1 cellular context compared by ENCODE assay signal in genomic region chrX:6614516-6614915, GRCh38.
TF ChIP-seq lines count a peak whose summit lies in the region.

No MANE protein-coding gene starts in this region.

TF ChIP-seq in H1, 55 proteins besides CTCF, POLR2A, EP300 and RAD21 (continued from another document):
- TF ChIP-seq, protein P1, sequence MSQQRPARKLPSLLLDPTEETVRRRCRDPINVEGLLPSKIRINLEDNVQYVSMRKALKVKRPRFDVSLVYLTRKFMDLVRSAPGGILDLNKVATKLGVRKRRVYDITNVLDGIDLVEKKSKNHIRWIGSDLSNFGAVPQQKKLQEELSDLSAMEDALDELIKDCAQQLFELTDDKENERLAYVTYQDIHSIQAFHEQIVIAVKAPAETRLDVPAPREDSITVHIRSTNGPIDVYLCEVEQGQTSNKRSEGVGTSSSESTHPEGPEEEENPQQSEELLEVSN (IDR thresholded peaks at IDR 0.05): no peak
- TF ChIP-seq ATF3 (IDR thresholded peaks at IDR 0.05; ENCODE audit: insufficient read depth, low read depth, low read length): no peak
- TF ChIP-seq GTF2F1 (IDR thresholded peaks at IDR 0.05; ENCODE audit: borderline replicate concordance, low read depth, low read length): no peak
- TF ChIP-seq TAF7 (optimal IDR thresholded peaks at IDR 0.05; ENCODE audit: borderline replicate concordance, low read depth, low read length): no peak
- no peak for TF ChIP-seq KDM1A (IDR thresholded peaks at IDR 0.05; ENCODE audit: borderline replicate concordance, low read length)
- TF ChIP-seq SRF (IDR thresholded peaks at IDR 0.05; ENCODE audit: low read depth, low read length): no peak
- TF ChIP-seq JUN (IDR thresholded peaks at IDR 0.05; ENCODE audit: low read depth, low read length): no peak
